Comparison of ENCODE assay signal across 9 cellular contexts in the genomic region with DNA sequence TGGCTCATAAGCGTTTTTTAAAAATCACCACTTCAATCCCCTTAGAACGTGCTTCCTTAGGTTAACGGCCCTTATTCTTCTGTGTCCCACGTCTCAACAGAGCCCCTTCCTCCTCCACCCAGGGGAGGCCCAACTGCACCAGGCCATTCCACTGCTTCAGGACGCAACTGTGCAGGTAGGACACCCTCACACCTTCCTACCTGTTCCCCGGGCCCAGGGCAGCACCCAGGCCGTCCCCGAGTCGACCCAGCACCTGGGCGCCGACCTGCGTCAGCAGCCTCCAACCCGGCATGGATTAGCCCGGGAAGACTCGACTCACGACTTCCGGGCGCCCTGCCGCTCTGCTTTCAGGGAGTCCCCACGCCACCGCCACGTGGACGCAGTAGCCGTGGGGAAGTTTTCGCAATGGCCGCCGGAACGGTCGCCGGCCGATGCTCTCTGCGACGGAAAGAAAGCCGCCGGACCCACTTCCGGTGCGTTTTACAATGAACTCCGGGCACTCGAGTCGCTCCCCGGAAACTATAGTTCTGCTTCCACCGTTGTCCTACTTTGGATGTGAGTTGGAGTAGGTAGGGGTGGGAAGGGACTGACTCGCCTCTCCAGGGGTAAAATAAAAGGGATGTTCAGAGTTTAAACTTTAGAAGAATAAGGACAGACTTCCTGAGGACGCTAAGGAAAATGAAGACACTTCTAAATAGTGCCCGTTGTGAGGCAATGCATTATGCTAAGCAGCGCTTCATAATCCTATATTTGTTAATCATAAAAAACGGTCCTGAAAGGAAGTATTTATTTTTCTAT.
A peak's percentile ranks its signal among the peaks of the same experiment; 100 is the strongest.
DNase-seq lines count a peak whose midpoint lies in the region; ATAC-seq, FAIRE-seq and TF ChIP-seq lines count a peak whose summit lies in the region.
"Had no signal": no experiment of that assay in that cellular context is flagged by ENCODE, and none has a peak within 500 bp of the region (broad histone marks: within the 10 kb centered on the region; RNA-seq: fewer than 3 reads in every experiment).

Gene MRPL3, minus strand, starts transcription at position 442 of the 798 bp plus-strand sequence. Its CDS starts 150 bp downstream, at position 292.

- DNase-seq in AG10803 (ENCODE audit: low read depth), result peak; percentile 88
- DNase-seq in NCI-H345 treated with DMSO at 0.1 percent for 48 hours (lab: John Stamatoyannopoulos, UW; ENCODE audit: unreplicated experiment), result peak; percentile 51
- peak; percentile 72 for DNase-seq in central memory CD8-positive, alpha-beta T cell (ENCODE audit: low spot score in 2 of 2)
- DNase-seq in stimulated activated CD4-positive, alpha-beta T cell treated with anti-CD3 and anti-CD28 coated beads, Interleukin-12 subunit alpha, Interleukin-12 subunit beta, amount 100 ng/mL, for 24 hours (ENCODE audit: low read depth in 2 of 2), result peak; percentile 78 to 80

- no peak for TF ChIP-seq CTCF in AG10803 (conservative IDR thresholded peaks at IDR 0.05; ENCODE audit: low read length)

- H3K27ac Mint-ChIP-seq in central memory CD8-positive, alpha-beta T cell (ENCODE audit: low read depth), result peak within 1 kb of the TSS; percentile 89

- peaks cover 26% of the 10 kb centered on the region for H3K4me1 Mint-ChIP-seq in central memory CD8-positive, alpha-beta T cell

- H3K27me3 Mint-ChIP-seq in central memory CD8-positive, alpha-beta T cell, result no peaks in the 10 kb centered on the region

- peak within 1 kb of the TSS; percentile 99 for H3K4me3 Mint-ChIP-seq in central memory CD8-positive, alpha-beta T cell

- peaks cover 28% of the 10 kb centered on the region for H3K36me3 Mint-ChIP-seq in central memory CD8-positive, alpha-beta T cell (ENCODE audit: insufficient read depth)

- H3K9me3 Mint-ChIP-seq in central memory CD8-positive, alpha-beta T cell, result no peaks in the 10 kb centered on the region

- ATAC-seq in GM19035 (IDR thresholded peaks at IDR 0.05; ENCODE audit: unreplicated experiment) (peak; percentile 98), HG03342 (IDR thresholded peaks at IDR 0.05; ENCODE audit: unreplicated experiment) (peak; percentile 93)
- peak; percentile 95 for ATAC-seq in activated CD4-positive, CD25-positive, alpha-beta regulatory T cell treated with anti-CD3 and anti-CD28 coated beads, Interleukin-2, amount 50 U/mL, for 24 hours
- ATAC-seq in central memory CD8-positive, alpha-beta T cell (replicated peaks; ENCODE audit: extremely low read depth, poor library complexity, severe bottlenecking), result peak; percentile 87

- peak within 1 kb of the TSS; percentile 98 for H3K4me3 ChIP-seq in AG10803 (ENCODE audit: low read length)

- FAIRE-seq in islet of Langerhans (lab: Jason Lieb, UNC), result peak; percentile 82
- FAIRE-seq: TTC549 had no signal

Comparison
In these comparisons a context has a peak if more than half of its experiments do, and no peak if none do; other contexts are left out.
1. Peak in every context shown above with its lines: DNase-seq, ATAC-seq and H3K4me3 ChIP-seq.